9 cellular contexts compared by ENCODE assay signal in genomic region chr22:31106001-31106571, GRCh38. TPM values are rescaled to one million over a fixed set of nuclear protein-coding genes. Genes with fewer than 3 reads are reported as not detected.
DNase-seq lines count a peak whose midpoint lies in the region; ATAC-seq, FAIRE-seq and TF ChIP-seq lines count a peak whose summit lies in the region.
"Had no signal": no experiment of that assay in that cellular context is flagged by ENCODE, and none has a peak within 500 bp of the region (broad histone marks: within the 10 kb centered on the region; RNA-seq: fewer than 3 reads in every experiment).

No MANE protein-coding gene starts in this region.

- no peak for FAIRE-seq in keratinocyte (lab: Jason Lieb, UNC)

- H3K4me3 ChIP-seq in keratinocyte (ENCODE audit: control insufficient read depth in 2 of 3, extremely low read depth in 1 of 3, insufficient read depth in 2 of 3, low read depth in 1 of 3, low read length in 3 of 3): no peak overlapping the region
- H3K4me3 ChIP-seq in stomach smooth muscle (ENCODE audit: low read length in 2 of 2): peak overlapping the region; percentile 90 to 97

- no peak overlapping the region for H2AFZ ChIP-seq in keratinocyte (ENCODE audit: control insufficient read depth, low read length)

- H3K27ac Mint-ChIP-seq in activated naive CD8-positive, alpha-beta T cell treated with anti-CD3 and anti-CD28 coated beads, Interleukin-2, amount 50 U/mL, for 24 hours: no peak overlapping the region
- H3K27ac Mint-ChIP-seq in nephron progenitor cell: no peak overlapping the region

- peaks cover 2% of the 10 kb centered on the region for H3K27me3 Mint-ChIP-seq in activated naive CD8-positive, alpha-beta T cell treated with anti-CD3 and anti-CD28 coated beads, Interleukin-2, amount 50 U/mL, for 24 hours
- H3K27me3 Mint-ChIP-seq in nephron progenitor cell (ENCODE audit: low read depth, poor library complexity): peaks cover 34% of the 10 kb centered on the region

- H3K79me2 ChIP-seq in keratinocyte (ENCODE audit: control insufficient read depth, insufficient read depth, low read length): no peaks in the 10 kb centered on the region

- peaks cover 19% of the 10 kb centered on the region for H3K4me1 Mint-ChIP-seq in activated naive CD8-positive, alpha-beta T cell treated with anti-CD3 and anti-CD28 coated beads, Interleukin-2, amount 50 U/mL, for 24 hours
- H3K4me1 Mint-ChIP-seq in nephron progenitor cell: peaks cover 22% of the 10 kb centered on the region

- H3K9ac ChIP-seq in keratinocyte (ENCODE audit: control insufficient read depth, extremely low read depth, insufficient read depth, low read length) (peak overlapping the region; percentile 80), stomach smooth muscle (ENCODE audit: low read length in 2 of 2) (peak overlapping the region; percentile 99 to 100)

- H3K27ac ChIP-seq in keratinocyte (ENCODE audit: control insufficient read depth, insufficient read depth, low read length) (peak overlapping the region; percentile 78), stomach smooth muscle (ENCODE audit: low read length) (peak overlapping the region; percentile 99)

- H3K4me1 ChIP-seq in keratinocyte (ENCODE audit: control insufficient read depth, extremely low read depth, insufficient read depth, low read length) (peaks cover 10% of the 10 kb centered on the region), stomach smooth muscle (ENCODE audit: control insufficient read depth, insufficient read depth, low read length) (peaks cover 59% of the 10 kb centered on the region)

- no peaks in the 10 kb centered on the region for H3K27me3 ChIP-seq in keratinocyte (ENCODE audit: control insufficient read depth, extremely low read depth, insufficient read depth, low read length)
- no peaks in the 10 kb centered on the region for H3K27me3 ChIP-seq in stomach smooth muscle (ENCODE audit: control insufficient read depth in 1 of 2, insufficient read depth in 2 of 2, low read length in 2 of 2)

- no peaks in the 10 kb centered on the region for H3K9me3 Mint-ChIP-seq in activated naive CD8-positive, alpha-beta T cell treated with anti-CD3 and anti-CD28 coated beads, Interleukin-2, amount 50 U/mL, for 24 hours
- H3K9me3 Mint-ChIP-seq in nephron progenitor cell: no peaks in the 10 kb centered on the region

- peaks cover 16% of the 10 kb centered on the region for H4K20me1 ChIP-seq in keratinocyte (ENCODE audit: control insufficient read depth, extremely low read depth, insufficient read depth, low read length)

- dilution Hi-C loops in keratinocyte (cut with MboI; ENCODE audit: extremely low pct_ligation_motif_present, low sequenced_read_pairs): no loop called here

- H3K9me1 ChIP-seq in keratinocyte (ENCODE audit: control insufficient read depth, extremely low read depth, insufficient read depth, low read length): no peaks in the 10 kb centered on the region

- no peak for ATAC-seq in activated naive CD8-positive, alpha-beta T cell treated with anti-CD3 and anti-CD28 coated beads, Interleukin-2, amount 50 U/mL, for 24 hours
- ATAC-seq in HG02852 (IDR thresholded peaks at IDR 0.05; ENCODE audit: unreplicated experiment) (no peak), HG03045 (IDR thresholded peaks at IDR 0.05; ENCODE audit: unreplicated experiment) (no peak)

- H3K9me3 ChIP-seq in keratinocyte (ENCODE audit: control insufficient read depth, low read depth, low read length) (no peaks in the 10 kb centered on the region), stomach smooth muscle (ENCODE audit: control insufficient read depth in 2 of 2, low read length in 2 of 2) (no peaks in the 10 kb centered on the region)

- peak overlapping the region; percentile 90 for H3K4me3 Mint-ChIP-seq in activated naive CD8-positive, alpha-beta T cell treated with anti-CD3 and anti-CD28 coated beads, Interleukin-2, amount 50 U/mL, for 24 hours
- no peak overlapping the region for H3K4me3 Mint-ChIP-seq in nephron progenitor cell

- TF ChIP-seq CTCF in keratinocyte (optimal IDR thresholded peaks at IDR 0.05 in 1 of 3, IDR thresholded peaks at IDR 0.05 in 1 of 3, conservative IDR thresholded peaks at IDR 0.05 in 1 of 3; ENCODE audit: extremely low read depth in 1 of 3, insufficient read depth in 2 of 3, low read length in 3 of 3): peak in 1 of 3 experiments; percentile 11
- no peak for TF ChIP-seq CTCF in nephron progenitor cell (IDR thresholded peaks at IDR 0.05)

- DNase-seq in DMS 273 (lab: John Stamatoyannopoulos, UW; ENCODE audit: unreplicated experiment) (peak; percentile 59), DMS 273 treated with DMSO at 0.1 percent for 48 hours (lab: John Stamatoyannopoulos, UW) (no peak), keratinocyte (ENCODE audit: low read depth, low spot score) (no peak), nephron progenitor cell (no peak)
- no peak for DNase-seq in activated naive CD8-positive, alpha-beta T cell treated with anti-CD3 and anti-CD28 coated beads, Interleukin-2, amount 50 U/mL, for 24 hours
- DNase-seq: 8988T had no signal

- peak overlapping the region; percentile 77 for H3K4me2 ChIP-seq in keratinocyte (ENCODE audit: control insufficient read depth, extremely low read depth, insufficient read depth, low read depth, low read length)

- peaks cover 22 to 26% of the 10 kb centered on the region in 2 experiments for H3K36me3 ChIP-seq in keratinocyte (ENCODE audit: control insufficient read depth in 2 of 2, extremely low read depth in 1 of 2, insufficient read depth in 2 of 2, low read length in 2 of 2)
- H3K36me3 ChIP-seq in stomach smooth muscle (ENCODE audit: control insufficient read depth in 2 of 2, insufficient read depth in 2 of 2, low read length in 2 of 2): peaks cover 17 to 21% of the 10 kb centered on the region in 2 donors

- no peaks in the 10 kb centered on the region for H3K36me3 Mint-ChIP-seq in activated naive CD8-positive, alpha-beta T cell treated with anti-CD3 and anti-CD28 coated beads, Interleukin-2, amount 50 U/mL, for 24 hours (ENCODE audit: low read depth)
- H3K36me3 Mint-ChIP-seq in nephron progenitor cell (ENCODE audit: low read depth): peaks cover 8% of the 10 kb centered on the region

RNA-seq across cellular contexts. Expression of gene SELENOM, which starts 1.3 kb away (rescaled TPM):
- 9.1 to 27.7 TPM (median 16.3 TPM) in 3 replicates for polyA plus RNA-seq in keratinocyte
- 2.0 TPM for polyA plus RNA-seq in keratinocyte (2011; ENCODE audit: low read depth)
- polyA plus RNA-seq in keratinocyte (2011; cell fraction: cytosol; rRNA removed): 15.6 and 62.0 TPM in 2 replicates
- 21.0 and 31.3 TPM in 2 replicates for polyA plus RNA-seq in keratinocyte (2011; cell fraction: nucleus; rRNA removed)
- 20.2 and 23.6 TPM in 2 replicates for polyA plus RNA-seq in keratinocyte (2012; ENCODE audit: low replicate concordance)
- polyA minus RNA-seq in keratinocyte: 2.7 to 13.0 TPM (median 4.8 TPM) in 3 replicates
- polyA minus RNA-seq in keratinocyte (2011; cell fraction: cytosol; rRNA and poly(A)+ RNA removed): 29.4 TPM
- polyA minus RNA-seq in keratinocyte (2011; cell fraction: nucleus; rRNA and poly(A)+ RNA removed): 9.5 and 10.3 TPM in 2 replicates

RNA-seq across cellular contexts. Expression of gene INPP5J, which starts 16.7 kb away (rescaled TPM):
- 0.14 to 0.26 TPM (median 0.22 TPM) in 3 replicates for polyA plus RNA-seq in keratinocyte
- 0.56 TPM for polyA plus RNA-seq in keratinocyte (2011; ENCODE audit: low read depth)
- polyA plus RNA-seq in keratinocyte (2011; cell fraction: cytosol; rRNA removed): 0.09 and 0.27 TPM in 2 replicates
- 0.69 and 0.95 TPM in 2 replicates for polyA plus RNA-seq in keratinocyte (2011; cell fraction: nucleus; rRNA removed)
- 0.46 and 0.72 TPM in 2 replicates for polyA plus RNA-seq in keratinocyte (2012; ENCODE audit: low replicate concordance)
- 0.33 to 1.8 TPM in 2 of 3 replicates, not detected in the other for polyA minus RNA-seq in keratinocyte
- polyA minus RNA-seq in keratinocyte (2011; cell fraction: cytosol; rRNA and poly(A)+ RNA removed): not detected
- 0.32 TPM in 1 of 2 replicates, not detected in the other for polyA minus RNA-seq in keratinocyte (2011; cell fraction: nucleus; rRNA and poly(A)+ RNA removed)

RNA-seq across cellular contexts. Expression of gene SMTN, which starts 25.0 kb away (rescaled TPM):
- 51.1 to 131 TPM (median 61.2 TPM) in 3 replicates for polyA plus RNA-seq in keratinocyte
- 94.1 TPM for polyA plus RNA-seq in keratinocyte (2011; ENCODE audit: low read depth)
- polyA plus RNA-seq in keratinocyte (2011; cell fraction: cytosol; rRNA removed): 39.0 and 77.5 TPM in 2 replicates
- 212 and 218 TPM in 2 replicates for polyA plus RNA-seq in keratinocyte (2011; cell fraction: nucleus; rRNA removed)
- polyA plus RNA-seq in keratinocyte (2012; ENCODE audit: low replicate concordance): 49.4 and 178 TPM in 2 replicates
- 49.3 to 251 TPM (median 55.2 TPM) in 3 replicates for polyA minus RNA-seq in keratinocyte
- 145 TPM for polyA minus RNA-seq in keratinocyte (2011; cell fraction: cytosol; rRNA and poly(A)+ RNA removed)
- polyA minus RNA-seq in keratinocyte (2011; cell fraction: nucleus; rRNA and poly(A)+ RNA removed): 134 and 142 TPM in 2 replicates

RNA-seq across cellular contexts. Expression of gene PLA2G3, which starts 34.2 kb away (rescaled TPM):
- polyA plus RNA-seq in keratinocyte: 0.37 to 0.39 TPM (median 0.38 TPM) in 3 replicates
- polyA plus RNA-seq in keratinocyte (2011; ENCODE audit: low read depth): 0.70 TPM
- 0.11 and 0.12 TPM in 2 replicates for polyA plus RNA-seq in keratinocyte (2011; cell fraction: cytosol; rRNA removed)
- polyA plus RNA-seq in keratinocyte (2011; cell fraction: nucleus; rRNA removed): 0.34 and 0.53 TPM in 2 replicates
- 0.44 and 2.1 TPM in 2 replicates for polyA plus RNA-seq in keratinocyte (2012; ENCODE audit: low replicate concordance)
- 0.46 to 0.59 TPM in 2 of 3 replicates, not detected in the other for polyA minus RNA-seq in keratinocyte
- not detected for polyA minus RNA-seq in keratinocyte (2011; cell fraction: cytosol; rRNA and poly(A)+ RNA removed)
- polyA minus RNA-seq in keratinocyte (2011; cell fraction: nucleus; rRNA and poly(A)+ RNA removed): 0.21 TPM in 1 of 2 replicates, not detected in the other

RNA-seq across cellular contexts. Expression of gene RNF185, which starts 53.9 kb away (rescaled TPM):
- 35.1 to 44.3 TPM (median 35.4 TPM) in 3 replicates for polyA plus RNA-seq in keratinocyte
- polyA plus RNA-seq in keratinocyte (2011; ENCODE audit: low read depth): 14.5 TPM
- polyA plus RNA-seq in keratinocyte (2011; cell fraction: cytosol; rRNA removed): 28.0 and 37.6 TPM in 2 replicates
- polyA plus RNA-seq in keratinocyte (2011; cell fraction: nucleus; rRNA removed): 40.4 and 40.6 TPM in 2 replicates
- polyA plus RNA-seq in keratinocyte (2012; ENCODE audit: low replicate concordance): 21.1 and 36.6 TPM in 2 replicates
- 19.9 to 33.9 TPM (median 27.0 TPM) in 3 replicates for polyA minus RNA-seq in keratinocyte
- polyA minus RNA-seq in keratinocyte (2011; cell fraction: cytosol; rRNA and poly(A)+ RNA removed): 20.1 TPM
- 17.8 and 25.9 TPM in 2 replicates for polyA minus RNA-seq in keratinocyte (2011; cell fraction: nucleus; rRNA and poly(A)+ RNA removed)

Comparison
In these comparisons a context has a peak if more than half of its experiments do, and no peak if none do; other contexts are left out.
1. H3K4me3 ChIP-seq: peak in stomach smooth muscle (2 of 2); none in keratinocyte (0 of 3).